23 cellular contexts compared by ENCODE assay signal in the genomic region with DNA sequence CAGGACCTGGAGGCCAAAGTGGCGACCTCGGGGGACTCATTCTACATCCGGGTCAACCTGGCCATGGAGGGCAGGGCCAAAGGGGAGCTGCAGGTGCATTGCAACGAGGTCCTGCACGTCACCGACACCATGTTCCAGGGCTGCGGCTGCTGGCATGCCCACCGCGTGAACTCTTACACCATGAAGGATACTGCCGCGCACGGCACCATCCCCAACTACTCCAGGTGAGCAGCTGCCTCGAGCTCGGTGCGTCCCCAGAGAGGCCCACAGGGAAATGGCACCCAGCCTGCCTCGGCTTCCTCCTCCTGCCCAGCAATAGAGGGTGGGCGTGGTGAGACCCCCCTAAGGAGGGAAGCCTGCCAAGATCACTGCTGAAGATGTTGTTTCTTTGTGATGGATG.
"Had no signal": no experiment of that assay in that cellular context is flagged by ENCODE, and none has a peak within 500 bp of the region (broad histone marks: within the 10 kb centered on the region; RNA-seq: fewer than 3 reads in every experiment).

No MANE protein-coding gene starts in this region.

- H3K4me3 ChIP-seq: MG63, SJCRH30 had no signal

- H3K9me3 ChIP-seq: MG63, SJCRH30 had no signal

- H3K27ac ChIP-seq: HL-60, SJCRH30 had no signal

- DNase-seq: Karpas-422, KG1, MG63, NCI-H1092, NCI-H1105 treated with DMSO at 0.1 percent for 48 hours, NCI-H1436, NCI-H187, NCI-H2029, NCI-H2081 treated with DMSO at 0.1 percent for 48 hours, NCI-H2171, NCI-H226, NCI-H446, NCI-H510A, NCI-H524 treated with DMSO at 0.1 percent for 48 hours, NCI-H69, NCI-H774, RPMI8226, SHP77, SJCRH30 had no signal

- FAIRE-seq: HTR-8/SVneo, RCC 7860 had no signal

- ATAC-seq: SK-N-SH treated with all-trans-retinoic acid at 6 μM for 48 hours had no signal

- H3K27me3 ChIP-seq: MG63, SJCRH30 had no signal

- H3K36me3 ChIP-seq: MG63, SJCRH30 had no signal
